In genomic region chr6:108119212-108120141, GRCh38 we compare ENCODE assay signal across 10 cellular contexts. TPM values are rescaled to one million over a fixed set of nuclear protein-coding genes. Genes with fewer than 3 reads are reported as not detected.
DNase-seq lines count a peak whose midpoint lies in the region; ATAC-seq, FAIRE-seq and TF ChIP-seq lines count a peak whose summit lies in the region.
"Had no signal": no experiment of that assay in that cellular context is flagged by ENCODE, and none has a peak within 500 bp of the region (broad histone marks: within the 10 kb centered on the region; RNA-seq: fewer than 3 reads in every experiment).

No MANE protein-coding gene starts in this region.

- peaks cover 47 to 95% (median 75%) of the 10 kb centered on the region in 5 donors for H3K27me3 Mint-ChIP-seq in naive thymus-derived CD8-positive, alpha-beta T cell

- no peak overlapping the region for H4K91ac ChIP-seq in IMR-90 (ENCODE audit: insufficient read depth, low read depth, low read length)

- H3K9ac ChIP-seq in IMR-90 (ENCODE audit: low read depth, low read length), result no peak overlapping the region

- CTCF ChIA-PET in AG04449 (lab: Yijun Ruan, JAX) (interaction anchor here (0.8 to 1.3 kb wide), 3 partner anchors 49 to 378 kb away, joined by 3 to 6 read pairs (median 3); no protein-coding TSS in a partner anchor), IMR-90 (lab: Yijun Ruan, JAX) (interaction anchor here (1.2 kb wide), 1 partner anchor 372 kb away, joined by 3 read pairs; no protein-coding TSS in a partner anchor)

- no peak for TF ChIP-seq RAD21 in IMR-90 (IDR thresholded peaks at IDR 0.05; ENCODE audit: low read length)

- no peak overlapping the region for H2BK15ac ChIP-seq in IMR-90 (ENCODE audit: low read depth, low read length)

- POLR2A ChIA-PET in AG04449 (lab: Yijun Ruan, JAX), result no interaction called here
- POLR2A ChIA-PET in IMR-90 (lab: Charles Lee; ENCODE audit: unreplicated experiment), result no interaction called here
- POLR2A ChIA-PET in naive thymus-derived CD8-positive, alpha-beta T cell (lab: Charles Lee), result no interaction called here

- H3K27ac ChIP-seq in IMR-90 (ENCODE audit: insufficient read depth, low read length) (no peak overlapping the region), coronary artery (no peak overlapping the region)

- dilution Hi-C loops in IMR-90 (cut with HindIII; ENCODE audit: low sequenced_read_pairs, unreplicated experiment), result no loop called here

- no peak overlapping the region for H2BK20ac ChIP-seq in IMR-90 (ENCODE audit: low read depth, low read length)

- DNase-seq in AG04449 (ENCODE audit: low read depth, low spot score) (no peak), IMR-90 (no peak), coronary artery (ENCODE audit: low spot score) (no peak), NCI-H226 (no peak), H54 (ENCODE audit: insufficient read length, low spot score) (no peak), SIG-M5 (lab: John Stamatoyannopoulos, UW) (no peak)
- no peak for DNase-seq in naive thymus-derived CD8-positive, alpha-beta T cell
- DNase-seq: GDM1, NCI-H526 treated with DMSO at 0.1 percent for 48 hours had no signal

- H3K14ac ChIP-seq in IMR-90 (replicated peaks; ENCODE audit: low read depth, low read length), result no peak overlapping the region

- peaks cover 29 to 45% (median 43%) of the 10 kb centered on the region in 4 donors for H3K4me1 Mint-ChIP-seq in naive thymus-derived CD8-positive, alpha-beta T cell

- no peak overlapping the region for H3K18ac ChIP-seq in IMR-90 (ENCODE audit: low read depth, low read length)

- no peak overlapping the region for H4K5ac ChIP-seq in IMR-90 (ENCODE audit: low read depth, low read length)

- no peak overlapping the region for H2BK120ac ChIP-seq in IMR-90 (ENCODE audit: low read depth, low read length)

- FAIRE-seq in H54 (lab: Jason Lieb, UNC), result no peak

- H3K4me3 Mint-ChIP-seq in naive thymus-derived CD8-positive, alpha-beta T cell, result peak overlapping the region; percentile 81 to 98 (median 93)

- H3K4ac ChIP-seq in IMR-90 (ENCODE audit: low read depth, low read length), result no peak overlapping the region

- ATAC-seq in IMR-90 (ENCODE audit: low read depth) (no peak), HG02763 (IDR thresholded peaks at IDR 0.05; ENCODE audit: unreplicated experiment) (no peak)
- ATAC-seq in naive thymus-derived CD8-positive, alpha-beta T cell, result peak; percentile 11 to 18

- TF ChIP-seq CTCF in AG04449 (IDR thresholded peaks at IDR 0.05; ENCODE audit: insufficient read depth, low read length, missing control alignments), result no peak
- no peak for TF ChIP-seq CTCF in IMR-90 (conservative IDR thresholded peaks at IDR 0.05; ENCODE audit: low read depth, low read length)
- TF ChIP-seq CTCF in coronary artery (IDR thresholded peaks at IDR 0.05), result no peak

- WGBS in IMR-90 (ENCODE audit: extremely low coverage in 2 of 2, insufficient read length in 1 of 2), 2 experiments, result 9% methylated on average over 25 of the region's 72 CpGs; no CpG with 5 or more reads in 1 of the 2 experiments

- intact Hi-C loops in IMR-90 (cut with micrococcal nuclease), result no loop called here

- in situ Hi-C loops in IMR-90 (cut with MboI; ENCODE audit: low sequenced_read_pairs), result loop anchor here (10.0 kb wide), 1 partner anchor 375 kb away; no protein-coding TSS in a partner anchor

- TF ChIP-seq POLR2A in IMR-90 (IDR thresholded peaks at IDR 0.05; ENCODE audit: low read depth, low read length), result no peak
- TF ChIP-seq POLR2A in H54 (IDR thresholded peaks at IDR 0.05; ENCODE audit: low read depth, low read length), result no peak

- peak overlapping the region; percentile 3 for H2AFZ ChIP-seq in IMR-90 (replicated peaks; ENCODE audit: low read length, poor library complexity)

- H4K20me1 ChIP-seq in IMR-90 (ENCODE audit: insufficient read depth, low read length), result no peaks in the 10 kb centered on the region

- H3K4me1 ChIP-seq in IMR-90 (ENCODE audit: control insufficient read depth, insufficient read depth, low read length), result no peaks in the 10 kb centered on the region; the same call in 1 of the 2 replicates

- no peaks in the 10 kb centered on the region for H3K36me3 ChIP-seq in IMR-90 (ENCODE audit: control insufficient read depth, insufficient read depth, low read length)

- no peak overlapping the region for H2AK5ac ChIP-seq in IMR-90 (ENCODE audit: low read depth, low read length)

- H2BK5ac ChIP-seq in IMR-90 (ENCODE audit: low read depth, low read length, poor library complexity, severe bottlenecking), result no peak overlapping the region

- no peaks in the 10 kb centered on the region for H3K79me1 ChIP-seq in IMR-90 (ENCODE audit: low read depth in 1 of 2, low read length in 2 of 2)

- 0 out of 2 replicates have a peak overlapping the region, but pooled peaks have one; percentile 3 for H3K23ac ChIP-seq in IMR-90 (ENCODE audit: low read depth, low read length)

- H3K27me3 ChIP-seq in IMR-90 (ENCODE audit: control insufficient read depth, insufficient read depth, low read length), result peaks cover 93% of the 10 kb centered on the region

- no peak overlapping the region for H3K56ac ChIP-seq in IMR-90 (ENCODE audit: extremely low read depth, insufficient read depth, low read length)

- no peaks in the 10 kb centered on the region for H3K9me3 Mint-ChIP-seq in naive thymus-derived CD8-positive, alpha-beta T cell

- no peak overlapping the region for H2AK9ac ChIP-seq in IMR-90 (replicated peaks; ENCODE audit: low read depth, low read length, poor library complexity)

- BruUV-seq in IMR-90 (replicated peaks; lab: Mats Ljungman, UMichigan), result no TSS peak

- H3K4me3 ChIP-seq in AG04449 (ENCODE audit: low read depth, low read length) (peak overlapping the region; percentile 38), IMR-90 (ENCODE audit: insufficient read depth, low read depth, low read length) (peak overlapping the region; percentile 23; the same call in 1 of the 2 replicates), coronary artery (peak overlapping the region; percentile 72)

- H3K27ac Mint-ChIP-seq in naive thymus-derived CD8-positive, alpha-beta T cell, result no peak overlapping the region

- H3K4me2 ChIP-seq in IMR-90 (ENCODE audit: low read depth, low read length), result peak overlapping the region; percentile 79; the same call in 1 of the 2 replicates

- no peaks in the 10 kb centered on the region for H3K9me1 ChIP-seq in IMR-90 (ENCODE audit: insufficient read depth, low read length)

- peaks cover 5% of the 10 kb centered on the region for H3K9me3 ChIP-seq in IMR-90 (ENCODE audit: control insufficient read depth, insufficient read depth, low read length)

- no peak overlapping the region for H4K8ac ChIP-seq in IMR-90 (ENCODE audit: low read depth in 2 of 2, low read length in 2 of 2)

- peaks cover 0 to 11% (median 5%) of the 10 kb centered on the region in 3 donors for H3K36me3 Mint-ChIP-seq in naive thymus-derived CD8-positive, alpha-beta T cell

TF ChIP-seq in IMR-90, 13 proteins besides CTCF, POLR2A, EP300 and RAD21:
- TF ChIP-seq MAFK (IDR thresholded peaks at IDR 0.05; ENCODE audit: low read depth, low read length) (no peak), RFX5 (IDR thresholded peaks at IDR 0.05; ENCODE audit: low read depth, low read length) (no peak), MXI1 (IDR thresholded peaks at IDR 0.05; ENCODE audit: borderline replicate concordance, low read depth, low read length) (no peak), CHD1 (IDR thresholded peaks at IDR 0.05; ENCODE audit: low read depth, low read length) (no peak), NFE2L2 (IDR thresholded peaks at IDR 0.05; ENCODE audit: low read depth, low read length) (no peak), ELK1 (IDR thresholded peaks at IDR 0.05; ENCODE audit: borderline replicate concordance, low read depth, low read length) (no peak), SMC3 (IDR thresholded peaks at IDR 0.05; ENCODE audit: low read depth, low read length) (no peak), FOS (IDR thresholded peaks at IDR 0.05; ENCODE audit: low read depth, low read length) (no peak), RCOR1 (IDR thresholded peaks at IDR 0.05; ENCODE audit: insufficient replicate concordance, low read length) (no peak), MAZ (IDR thresholded peaks at IDR 0.05; ENCODE audit: borderline replicate concordance, low read depth, low read length) (no peak)
- TF ChIP-seq, protein P1, sequence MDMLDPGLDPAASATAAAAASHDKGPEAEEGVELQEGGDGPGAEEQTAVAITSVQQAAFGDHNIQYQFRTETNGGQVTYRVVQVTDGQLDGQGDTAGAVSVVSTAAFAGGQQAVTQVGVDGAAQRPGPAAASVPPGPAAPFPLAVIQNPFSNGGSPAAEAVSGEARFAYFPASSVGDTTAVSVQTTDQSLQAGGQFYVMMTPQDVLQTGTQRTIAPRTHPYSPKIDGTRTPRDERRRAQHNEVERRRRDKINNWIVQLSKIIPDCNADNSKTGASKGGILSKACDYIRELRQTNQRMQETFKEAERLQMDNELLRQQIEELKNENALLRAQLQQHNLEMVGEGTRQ (IDR thresholded peaks at IDR 0.05; ENCODE audit: low read depth, low read length), result no peak
TF ChIP-seq in IMR-90: peak in this region for 0.

RNA-seq across cellular contexts. Expression of gene OSTM1, which starts 44.9 kb away (rescaled TPM):
- 17.5 and 24.7 TPM in 2 replicates for total RNA-seq in IMR-90 (2012; rRNA removed)
- 8.0 and 10.4 TPM in 2 replicates for polyA plus RNA-seq in IMR-90 (2012; rRNA removed)
- 42.4 and 107 TPM in 2 replicates for polyA plus RNA-seq in IMR-90 (2012; cell fraction: cytosol; rRNA removed)
- polyA plus RNA-seq in IMR-90 (2012; cell fraction: nucleus; rRNA removed; ENCODE audit: low replicate concordance), result 9.1 and 21.6 TPM in 2 replicates
- 10 to 100 TPM; 40.8 to 42.9 TPM for total RNA-seq in naive thymus-derived CD8-positive, alpha-beta T cell
- 10 to 100 TPM; 34.1 to 49.6 (median 40.3) TPM for polyA plus RNA-seq in naive thymus-derived CD8-positive, alpha-beta T cell

RNA-seq across cellular contexts. Expression of gene NR2E1, which starts 46.3 kb away (rescaled TPM):
- total RNA-seq in IMR-90 (2012; rRNA removed), result not detected in 2 replicates
- polyA plus RNA-seq in IMR-90 (2012; rRNA removed), result not detected in 2 replicates
- not detected in 2 replicates for polyA plus RNA-seq in IMR-90 (2012; cell fraction: cytosol; rRNA removed)
- polyA plus RNA-seq in IMR-90 (2012; cell fraction: nucleus; rRNA removed; ENCODE audit: low replicate concordance), result not detected in 2 replicates
- not detected for total RNA-seq in naive thymus-derived CD8-positive, alpha-beta T cell
- polyA plus RNA-seq in naive thymus-derived CD8-positive, alpha-beta T cell, result not detected

Comparison
In these comparisons a context has a peak if more than half of its experiments do, and no peak if none do; other contexts are left out.
1. ATAC-seq: peak in naive thymus-derived CD8-positive, alpha-beta T cell (2 of 2); none in IMR-90 (single experiment) and HG02763 (single experiment).
2. Peak in every context shown above with its lines, with median percentiles within 50 percentile points of each other: H3K4me3 ChIP-seq.